ENCODE assay signal across 13 cellular contexts in genomic region chr16:1712791-1713261, GRCh38. TPM values are rescaled to one million over a fixed set of nuclear protein-coding genes. Genes with fewer than 3 reads are reported as not detected.
DNase-seq lines count a peak whose midpoint lies in the region; ATAC-seq and TF ChIP-seq lines count a peak whose summit lies in the region.
"Had no signal": no experiment of that assay in that cellular context is flagged by ENCODE, and none has a peak within 500 bp of the region (broad histone marks: within the 10 kb centered on the region; RNA-seq: fewer than 3 reads in every experiment).

No MANE protein-coding gene starts in this region.

- no peak for ATAC-seq in naive thymus-derived CD8-positive, alpha-beta T cell

- H3K36me3 ChIP-seq in BLaER1 (peaks cover 65% of the 10 kb centered on the region), OCI-LY1 (ENCODE audit: insufficient read depth, low read length) (peaks cover 14% of the 10 kb centered on the region; the same call in 1 of the 2 replicates)

- POLR2A ChIA-PET in naive thymus-derived CD8-positive, alpha-beta T cell (lab: Charles Lee) = interaction anchor here (0.6 to 1.4 kb wide), 2 partner anchors 59 to 64 kb away, joined by 3 to 4 read pairs; partner anchors contain the start of gene NME3

- H3K27me3 ChIP-seq in BLaER1 (no peaks in the 10 kb centered on the region), OCI-LY1 (ENCODE audit: insufficient read depth, low read length) (no peaks in the 10 kb centered on the region)

- 0 out of 2 replicates have a peak, but pooled peaks cover 8% of the 10 kb centered on the region for H3F3A ChIP-seq in OCI-LY1 (ENCODE audit: insufficient read depth, low read length)

- H3K9me3 ChIP-seq in BLaER1 (no peaks in the 10 kb centered on the region), OCI-LY1 (ENCODE audit: low read length) (no peaks in the 10 kb centered on the region)

- H3K9ac ChIP-seq in BLaER1 = peak overlapping the region; percentile 29; the same call in 1 of the 2 replicates
- H3K9ac ChIP-seq in OCI-LY1 (ENCODE audit: low read length) = peak overlapping the region; percentile 69

- peaks cover 37% of the 10 kb centered on the region for H3K79me2 ChIP-seq in OCI-LY1 (ENCODE audit: insufficient read depth, low read length)

- H4K20me1 ChIP-seq in BLaER1 = peaks cover 97% of the 10 kb centered on the region
- no peaks in the 10 kb centered on the region for H4K20me1 ChIP-seq in OCI-LY1 (ENCODE audit: insufficient read depth, low read length)

- H3K4me2 ChIP-seq in BLaER1 (peak overlapping the region; percentile 60), OCI-LY1 (ENCODE audit: low read length) (peak overlapping the region; percentile 72)

- H3K4me3 Mint-ChIP-seq in chondrocyte (ENCODE audit: unreplicated experiment) (no peak overlapping the region), nephron progenitor cell (no peak overlapping the region)
- peak overlapping the region in 5 of 10 donors; percentile 4 to 55 (median 18) for H3K4me3 Mint-ChIP-seq in naive thymus-derived CD8-positive, alpha-beta T cell

- no peak overlapping the region for H3K4me3 ChIP-seq in BLaER1
- H3K4me3 ChIP-seq in OCI-LY1 (ENCODE audit: low read depth, low read length, poor library complexity, severe bottlenecking) = peak overlapping the region; percentile 47
- H3K4me3 ChIP-seq: lung had no signal

- no peak overlapping the region for H2AFZ ChIP-seq in OCI-LY1 (ENCODE audit: low read length)

- no peaks in the 10 kb centered on the region for H3K9me2 ChIP-seq in OCI-LY1 (ENCODE audit: low read depth, low read length)

- H3K4me1 ChIP-seq in BLaER1 (peaks cover 75% of the 10 kb centered on the region), OCI-LY1 (ENCODE audit: insufficient read depth, low read length, severe bottlenecking) (peaks cover 83% of the 10 kb centered on the region)

- H3K4me1 Mint-ChIP-seq in chondrocyte (ENCODE audit: low read depth) = peaks cover 31% of the 10 kb centered on the region
- H3K4me1 Mint-ChIP-seq in naive thymus-derived CD8-positive, alpha-beta T cell = peaks cover 13 to 64% (median 52%) of the 10 kb centered on the region in 4 donors
- peaks cover 42% of the 10 kb centered on the region for H3K4me1 Mint-ChIP-seq in nephron progenitor cell

- no peaks in the 10 kb centered on the region for H3K27me3 Mint-ChIP-seq in chondrocyte (ENCODE audit: low read depth)
- H3K27me3 Mint-ChIP-seq in naive thymus-derived CD8-positive, alpha-beta T cell = no peaks in the 10 kb centered on the region
- no peaks in the 10 kb centered on the region for H3K27me3 Mint-ChIP-seq in nephron progenitor cell (ENCODE audit: low read depth, poor library complexity)

- DNase-seq in chondrocyte (ENCODE audit: low spot score) = no peak
- DNase-seq in naive thymus-derived CD8-positive, alpha-beta T cell = no peak
- no peak for DNase-seq in GM19240 (ENCODE audit: insufficient read length, low spot score)
- no peak for DNase-seq in GF-D8 (lab: John Stamatoyannopoulos, UW)
- DNase-seq in nephron progenitor cell = no peak
- no peak for DNase-seq in stimulated activated CD4-positive, alpha-beta T cell treated with anti-CD3 and anti-CD28 coated beads, Interleukin-2, amount 100 ng/mL, for 48 hours
- DNase-seq: activated CD8-positive, alpha-beta memory T cell treated with anti-CD3 and anti-CD28 coated beads, Interleukin-2, amount 50 U/mL, for 4 hours; NCI-H146; SHP77 treated with DMSO at 0.1 percent for 48 hours; stimulated activated CD4-positive, alpha-beta T cell treated with anti-CD3 and anti-CD28 coated beads, Interleukin-2, amount 100 ng/mL, for 24 hours had no signal

- H3K9me3 Mint-ChIP-seq in chondrocyte (ENCODE audit: low read depth) (no peaks in the 10 kb centered on the region), nephron progenitor cell (no peaks in the 10 kb centered on the region)
- no peaks in the 10 kb centered on the region for H3K9me3 Mint-ChIP-seq in naive thymus-derived CD8-positive, alpha-beta T cell

- peak overlapping the region; percentile 28; the same call in 1 of the 2 replicates for H3K27ac ChIP-seq in BLaER1
- peak overlapping the region; percentile 96 for H3K27ac ChIP-seq in OCI-LY1 (ENCODE audit: low read depth, low read length, poor library complexity, severe bottlenecking)

- H3K27ac Mint-ChIP-seq in chondrocyte (ENCODE audit: unreplicated experiment) (peak overlapping the region; percentile 33), nephron progenitor cell (no peak overlapping the region)
- H3K27ac Mint-ChIP-seq in naive thymus-derived CD8-positive, alpha-beta T cell = peak overlapping the region in 6 of 10 donors; percentile 9 to 77 (median 28)

- TF ChIP-seq CTCF in OCI-LY1 (IDR thresholded peaks at IDR 0.05; ENCODE audit: low read length) = no peak
- no peak for TF ChIP-seq CTCF in chondrocyte (IDR thresholded peaks at IDR 0.05)
- no peak for TF ChIP-seq CTCF in nephron progenitor cell (IDR thresholded peaks at IDR 0.05)

- no peaks in the 10 kb centered on the region for H3K36me3 Mint-ChIP-seq in chondrocyte (ENCODE audit: low read depth)
- peaks cover 0 to 12% (median 0%) of the 10 kb centered on the region in 3 donors for H3K36me3 Mint-ChIP-seq in naive thymus-derived CD8-positive, alpha-beta T cell
- peaks cover 5% of the 10 kb centered on the region for H3K36me3 Mint-ChIP-seq in nephron progenitor cell (ENCODE audit: low read depth)

RNA-seq across cellular contexts. Expression of gene MAPK8IP3, which starts 6.8 kb away (rescaled TPM):
- total RNA-seq in chondrocyte = 53.8 to 66.0 TPM (median 56.4 TPM) in 3 replicates
- 100 to 1,000 TPM; 315 to 342 TPM for total RNA-seq in naive thymus-derived CD8-positive, alpha-beta T cell
- 1 to 10 TPM in 2 of 3 donors, under 1 TPM in 1; 0.87 to 2.8 (median 2.5) TPM for polyA plus RNA-seq in naive thymus-derived CD8-positive, alpha-beta T cell

RNA-seq across cellular contexts. Expression of gene JPT2, which starts 34.7 kb away (rescaled TPM):
- total RNA-seq in chondrocyte = 59.2 to 65.9 TPM (median 63.0 TPM) in 3 replicates
- total RNA-seq in naive thymus-derived CD8-positive, alpha-beta T cell = 10 to 100 TPM; 28.0 to 36.2 TPM
- polyA plus RNA-seq in naive thymus-derived CD8-positive, alpha-beta T cell = 10 to 100 TPM in 1 of 3 donors, 1 to 10 TPM in 2; 9.1 to 10.3 (median 9.8) TPM

RNA-seq across cellular contexts. Expression of gene NME3, which starts 58.5 kb away (rescaled TPM):
- 51.0 to 62.9 TPM (median 53.8 TPM) in 3 replicates for total RNA-seq in chondrocyte
- 10 to 100 TPM; 70.6 to 79.9 TPM for total RNA-seq in naive thymus-derived CD8-positive, alpha-beta T cell
- polyA plus RNA-seq in naive thymus-derived CD8-positive, alpha-beta T cell = 10 to 100 TPM; 60.0 to 84.2 (median 62.9) TPM

RNA-seq across cellular contexts. Expression of gene EME2, which starts 59.8 kb away (rescaled TPM):
- 16.9 to 28.4 TPM (median 19.7 TPM) in 3 replicates for total RNA-seq in chondrocyte
- 10 to 100 TPM; 28.4 to 31.5 TPM for total RNA-seq in naive thymus-derived CD8-positive, alpha-beta T cell
- polyA plus RNA-seq in naive thymus-derived CD8-positive, alpha-beta T cell = 1 to 10 TPM in 2 of 3 donors, under 1 TPM in 1; 0.35 to 1.6 (median 1.1) TPM
